Comparison of ENCODE assay signal across 14 cellular contexts in genomic region chr17:35048685-35049379, GRCh38. TPM values are rescaled to one million over a fixed set of nuclear protein-coding genes. Genes with fewer than 3 reads are reported as not detected.
DNase-seq lines count a peak whose midpoint lies in the region; ATAC-seq, FAIRE-seq and TF ChIP-seq lines count a peak whose summit lies in the region.
"Had no signal": no experiment of that assay in that cellular context is flagged by ENCODE, and none has a peak within 500 bp of the region (broad histone marks: within the 10 kb centered on the region; RNA-seq: fewer than 3 reads in every experiment).

No MANE protein-coding gene starts in this region.

- CTCF ChIA-PET in activated naive CD4-positive, alpha-beta T cell treated with anti-CD3 and anti-CD28 coated beads, Interleukin-2, amount 10 ng/mL, durations not matched to agents 7 days and 5 days (lab: Charles Lee): no interaction called here

- no peaks in the 10 kb centered on the region for H3K27me3 ChIP-seq in thymus (ENCODE audit: control insufficient read depth, insufficient read depth)
- H3K27me3 ChIP-seq: tibial nerve had no signal

- DNase-seq in activated naive CD4-positive, alpha-beta T cell treated with anti-CD3 and anti-CD28 coated beads, Interleukin-2, amount 10 ng/mL, durations not matched to agents 7 days and 5 days: no peak
- DNase-seq in activated naive CD4-positive, alpha-beta T cell treated with Interleukin-2 at 50 U/mL for 16 hours: no peak
- DNase-seq in memory B cell (ENCODE audit: low spot score in 2 of 2): no peak
- DNase-seq in HT-29 (ENCODE audit: low spot score): no peak
- no peak for DNase-seq in H54 (ENCODE audit: insufficient read length, low spot score)
- DNase-seq in cerebellar cortex (ENCODE audit: low spot score): no peak
- DNase-seq: activated CD8-positive, alpha-beta memory T cell treated with anti-CD3 and anti-CD28 coated beads, Interleukin-2, amount 50 U/mL, for 4 hours; Karpas-422; kidney glomerular epithelial cell; NCI-H446; SK-N-SH had no signal

- H3K4me3 ChIP-seq in thymus (ENCODE audit: low read length): no peak overlapping the region
- H3K4me3 ChIP-seq: tibial nerve had no signal

- H3K27me3 Mint-ChIP-seq in activated naive CD4-positive, alpha-beta T cell treated with anti-CD3 and anti-CD28 coated beads, Interleukin-2, amount 10 ng/mL, durations not matched to agents 7 days and 5 days: no peaks in the 10 kb centered on the region
- H3K27me3 Mint-ChIP-seq in activated T-helper 17 cell treated with anti-CD3 and anti-CD28 coated beads, Interleukin-2, amount 50 U/mL, for 72 hours: no peaks in the 10 kb centered on the region
- no peaks in the 10 kb centered on the region for H3K27me3 Mint-ChIP-seq in memory B cell

- H3K4me1 Mint-ChIP-seq in activated naive CD4-positive, alpha-beta T cell treated with anti-CD3 and anti-CD28 coated beads, Interleukin-2, amount 10 ng/mL, durations not matched to agents 7 days and 5 days: peaks cover 76% of the 10 kb centered on the region
- peaks cover 60% of the 10 kb centered on the region for H3K4me1 Mint-ChIP-seq in activated T-helper 17 cell treated with anti-CD3 and anti-CD28 coated beads, Interleukin-2, amount 50 U/mL, for 72 hours
- H3K4me1 Mint-ChIP-seq in memory B cell: peaks cover 47% of the 10 kb centered on the region

- H3K9me3 Mint-ChIP-seq in activated naive CD4-positive, alpha-beta T cell treated with anti-CD3 and anti-CD28 coated beads, Interleukin-2, amount 10 ng/mL, durations not matched to agents 7 days and 5 days: no peaks in the 10 kb centered on the region
- peaks cover 3% of the 10 kb centered on the region for H3K9me3 Mint-ChIP-seq in activated T-helper 17 cell treated with anti-CD3 and anti-CD28 coated beads, Interleukin-2, amount 50 U/mL, for 72 hours
- H3K9me3 Mint-ChIP-seq in memory B cell: no peaks in the 10 kb centered on the region

- no peaks in the 10 kb centered on the region for H3K9me3 ChIP-seq in thymus (ENCODE audit: control insufficient read depth)
- H3K9me3 ChIP-seq: SK-N-SH, tibial nerve had no signal

- peak overlapping the region; percentile 24 for H3K27ac Mint-ChIP-seq in activated naive CD4-positive, alpha-beta T cell treated with anti-CD3 and anti-CD28 coated beads, Interleukin-2, amount 10 ng/mL, durations not matched to agents 7 days and 5 days
- peak overlapping the region; percentile 65 for H3K27ac Mint-ChIP-seq in activated T-helper 17 cell treated with anti-CD3 and anti-CD28 coated beads, Interleukin-2, amount 50 U/mL, for 72 hours
- peak overlapping the region; percentile 62 for H3K27ac Mint-ChIP-seq in memory B cell

- no peak for FAIRE-seq in H54 (lab: Jason Lieb, UNC)

- ATAC-seq in activated T-helper 17 cell treated with anti-CD3 and anti-CD28 coated beads, Interleukin-2, amount 50 U/mL, for 72 hours (replicated peaks): no peak
- no peak for ATAC-seq in memory B cell (ENCODE audit: low read depth)

- peaks cover 20% of the 10 kb centered on the region for H3K36me3 Mint-ChIP-seq in activated naive CD4-positive, alpha-beta T cell treated with anti-CD3 and anti-CD28 coated beads, Interleukin-2, amount 10 ng/mL, durations not matched to agents 7 days and 5 days
- H3K36me3 Mint-ChIP-seq in activated T-helper 17 cell treated with anti-CD3 and anti-CD28 coated beads, Interleukin-2, amount 50 U/mL, for 72 hours (ENCODE audit: low read depth): peaks cover 17% of the 10 kb centered on the region
- no peaks in the 10 kb centered on the region for H3K36me3 Mint-ChIP-seq in memory B cell

- no peaks in the 10 kb centered on the region for H3K36me3 ChIP-seq in thymus (ENCODE audit: control insufficient read depth, insufficient read depth)
- H3K36me3 ChIP-seq: tibial nerve had no signal

- peaks cover 42% of the 10 kb centered on the region for H3K4me1 ChIP-seq in thymus (ENCODE audit: control insufficient read depth, insufficient read depth, low read length)

- H3K4me3 Mint-ChIP-seq in activated naive CD4-positive, alpha-beta T cell treated with anti-CD3 and anti-CD28 coated beads, Interleukin-2, amount 10 ng/mL, durations not matched to agents 7 days and 5 days: peak overlapping the region; percentile 9
- H3K4me3 Mint-ChIP-seq in activated T-helper 17 cell treated with anti-CD3 and anti-CD28 coated beads, Interleukin-2, amount 50 U/mL, for 72 hours: peak overlapping the region; percentile 57
- no peak overlapping the region for H3K4me3 Mint-ChIP-seq in memory B cell

- no peak for TF ChIP-seq POLR2A in H54 (IDR thresholded peaks at IDR 0.05; ENCODE audit: low read depth, low read length)

- peak overlapping the region; percentile 86 for H3K27ac ChIP-seq in thymus (ENCODE audit: low read depth)

- WGBS in thymus: 43% methylated on average over 3 of the region's 3 CpGs

RNA-seq across cellular contexts. Expression of gene RFFL, which starts 14.7 kb away (rescaled TPM):
- 10 to 100 TPM; 32.9 to 51.1 TPM for total RNA-seq in activated T-helper 17 cell treated with anti-CD3 and anti-CD28 coated beads, Interleukin-2, amount 50 U/mL, for 72 hours
- polyA plus RNA-seq in thymus: 16.5 TPM
- total RNA-seq in HT-29 (2014; rRNA removed; shearing (Covaris generic)): 38.6 and 46.0 TPM in 2 replicates
